In genomic region chr6:73389854-73390253, GRCh38 we compare ENCODE assay signal across 28 cellular contexts. TPM values are rescaled to one million over a fixed set of nuclear protein-coding genes. Genes with fewer than 3 reads are reported as not detected.
A peak's percentile ranks its signal among the peaks of the same experiment; 100 is the strongest.
DNase-seq lines count a peak whose midpoint lies in the region; ATAC-seq, FAIRE-seq and TF ChIP-seq lines count a peak whose summit lies in the region.
"Had no signal": no experiment of that assay in that cellular context is flagged by ENCODE, and none has a peak within 500 bp of the region (broad histone marks: within the 10 kb centered on the region; RNA-seq: fewer than 3 reads in every experiment).

No MANE protein-coding gene starts in this region.

- intact Hi-C loops in K562 (cut with micrococcal nuclease): loop anchor here (2.0 to 5.0 kb wide), 3 partner anchors 63 to 105 kb away; partner anchors contain the start of gene MTO1

- no peak overlapping the region for H3K27ac ChIP-seq in BLaER1
- peak overlapping the region; percentile 89 for H3K27ac ChIP-seq in K562 (ENCODE audit: extremely low read depth, low read depth, low read length)
- H3K27ac ChIP-seq: C4-2B, coronary artery, ovary had no signal

- TF ChIP-seq POLR2A in K562 (conservative IDR thresholded peaks at IDR 0.05): no peak

- in situ Hi-C loops in K562 (cut with MboI): no loop called here

- H3K36me3 ChIP-seq in BLaER1: 0 out of 2 replicates have a peak, but pooled peaks cover 3% of the 10 kb centered on the region
- no peaks in the 10 kb centered on the region for H3K36me3 ChIP-seq in K562 (ENCODE audit: control insufficient read depth, insufficient read depth, low read length)
- H3K36me3 ChIP-seq: ovary had no signal

- H3K4me1 ChIP-seq in BLaER1 (peaks cover 7% of the 10 kb centered on the region; the same call in 1 of the 2 replicates), K562 (replicated peaks in 1 of 2; ENCODE audit: control insufficient read depth in 2 of 2, insufficient read depth in 2 of 2, low read length in 2 of 2) (peaks cover 7 to 10% of the 10 kb centered on the region in 2 experiments)

- 64% methylated on average over 10 of the region's 10 CpGs for WGBS in K562 (ENCODE audit: insufficient coverage, low coverage, missing lambda C conversion rate)

- FAIRE-seq in K562 (lab: Jason Lieb, UNC): no peak
- FAIRE-seq: HTR-8/SVneo had no signal

- no peaks in the 10 kb centered on the region for H3K9me1 ChIP-seq in K562 (ENCODE audit: control insufficient read depth, insufficient read depth, low read length)

- no peak for TF ChIP-seq EP300 in K562 (IDR thresholded peaks at IDR 0.05; ENCODE audit: low read length)

- peak overlapping the region; percentile 99 for H2AFZ ChIP-seq in K562 (ENCODE audit: low read depth, low read length)

- no peak overlapping the region for H3K4me3 ChIP-seq in BLaER1
- no peak overlapping the region for H3K4me3 ChIP-seq in K562

- H3K9me3 ChIP-seq in BLaER1 (peaks cover 11% of the 10 kb centered on the region), K562 (replicated peaks; ENCODE audit: control insufficient read depth, insufficient read depth, low read depth, low read length) (no peaks in the 10 kb centered on the region; the same call in 1 of the 2 replicates)
- H3K9me3 ChIP-seq: ovary had no signal

- TF ChIP-seq RAD21 in K562 (CRISPR knock-in tag; conservative IDR thresholded peaks at IDR 0.05 in 1 of 2, IDR thresholded peaks at IDR 0.05 in 1 of 2): no peak

- H3K9ac ChIP-seq in BLaER1 (no peak overlapping the region), K562 (ENCODE audit: insufficient read depth in 1 of 2, low read depth in 2 of 2, low read length in 2 of 2) (peak overlapping the region in 1 of 2 experiments; percentile 79; a peak in 2 of 4 replicates)

- H3K79me2 ChIP-seq in K562 (ENCODE audit: control insufficient read depth, insufficient read depth, low read length): no peaks in the 10 kb centered on the region

- no peaks in the 10 kb centered on the region for H4K20me1 ChIP-seq in BLaER1
- H4K20me1 ChIP-seq in K562 (replicated peaks; ENCODE audit: control insufficient read depth, insufficient read depth, low read length): no peaks in the 10 kb centered on the region

- H3K27me3 ChIP-seq in BLaER1: peaks cover 25% of the 10 kb centered on the region
- no peaks in the 10 kb centered on the region for H3K27me3 ChIP-seq in K562 (ENCODE audit: control insufficient read depth in 2 of 2, insufficient read depth in 2 of 2, low read length in 2 of 2)
- H3K27me3 ChIP-seq: ovary had no signal

- TF ChIP-seq CTCF in K562 (IDR thresholded peaks at IDR 0.05 in 2 of 3, conservative IDR thresholded peaks at IDR 0.05 in 1 of 3; ENCODE audit: insufficient read depth in 2 of 3, low read depth in 1 of 3, low read length in 3 of 3): no peak

- DNase-seq in DMS53 (lab: John Stamatoyannopoulos, UW) (peak; percentile 74), NCI-H774 (lab: John Stamatoyannopoulos, UW) (peak; percentile 68), K562 (ENCODE audit: extremely low read depth in 1 of 4, low spot score in 3 of 4) (no peak), NK-92 (lab: John Stamatoyannopoulos, UW; ENCODE audit: unreplicated experiment) (no peak), COLO829 (ENCODE audit: low spot score) (no peak)
- DNase-seq in activated naive CD4-positive, alpha-beta T cell treated with anti-CD3 and anti-CD28 coated beads, Interleukin-2, amount 50 U/mL, for 72 hours (ENCODE audit: low spot score in 2 of 2): no peak
- DNase-seq: caudate nucleus, KG1, mammary epithelial cell, NCI-H1436, NCI-H446, ovary, retina had no signal

- no TSS peak for BruUV-seq in K562 (replicated peaks; lab: Mats Ljungman, UMichigan)

- CTCF ChIA-PET in K562 (lab: Yijun Ruan, JAX; ENCODE audit: low intra/inter-chr PET ratio): no interaction called here

- no peaks in the 10 kb centered on the region for H3K36me3 Mint-ChIP-seq in activated naive CD4-positive, alpha-beta T cell treated with anti-CD3 and anti-CD28 coated beads, Interleukin-2, amount 50 U/mL, for 72 hours
- H3K36me3 Mint-ChIP-seq: stimulated activated naive B cell treated with anti-CD40 and anti-IgM and Interleukin-4, amounts not matched to agents 10 μg/mL and 1 μg/mL and 100 μg/mL, for 72 hours; type B pancreatic cell had no signal

- POLR2A ChIA-PET in K562 (lab: Yijun Ruan, JAX): interaction anchor here (1.5 to 2.6 kb wide), 2 partner anchors 33 to 72 kb away, joined by 4 to 21 read pairs; partner anchors contain the start of gene MTO1

- no peak overlapping the region for H3K27ac Mint-ChIP-seq in activated naive CD4-positive, alpha-beta T cell treated with anti-CD3 and anti-CD28 coated beads, Interleukin-2, amount 50 U/mL, for 72 hours
- H3K27ac Mint-ChIP-seq: stimulated activated naive B cell treated with anti-CD40 and anti-IgM and Interleukin-4, amounts not matched to agents 10 μg/mL and 1 μg/mL and 100 μg/mL, for 72 hours had no signal

- H3K4me2 ChIP-seq in BLaER1 (0 out of 2 replicates have a peak overlapping the region, but pooled peaks have one; percentile 17), K562 (ENCODE audit: insufficient read depth, low read length) (no peak overlapping the region; the same call in 1 of the 2 replicates)

- H3K9me3 Mint-ChIP-seq in activated naive CD4-positive, alpha-beta T cell treated with anti-CD3 and anti-CD28 coated beads, Interleukin-2, amount 50 U/mL, for 72 hours: no peaks in the 10 kb centered on the region
- H3K9me3 Mint-ChIP-seq: activated T-cell treated with anti-CD3 and anti-CD28 coated beads, Interleukin-2, amount 50 U/mL, for 4 hours; type B pancreatic cell had no signal

- no peak for ATAC-seq in K562
- ATAC-seq in GM19351 (IDR thresholded peaks at IDR 0.05; ENCODE audit: unreplicated experiment): no peak
- no peak for ATAC-seq in activated naive CD4-positive, alpha-beta T cell treated with anti-CD3 and anti-CD28 coated beads, Interleukin-2, amount 50 U/mL, for 72 hours

RNA-seq across cellular contexts. Expression of gene DDX43, which starts 4.8 kb away (rescaled TPM):
- total RNA-seq in K562 (2011; cell fraction: chromatin; rRNA removed; ENCODE audit: low replicate concordance): 0.23 TPM in 1 of 2 replicates, not detected in the other
- total RNA-seq in K562 (2011; cell fraction: nucleolus; rRNA removed): not detected in 2 replicates
- total RNA-seq in K562 (2011; cell fraction: nucleoplasm; rRNA removed): not detected in 2 replicates
- total RNA-seq in K562 (2014; rRNA removed) (0.32 TPM in 1 of 2 replicates, not detected in the other), K562 (2014; rRNA removed; fragmentation: Illumina TruSeq; extraction: Trizol) (0.19 and 0.40 TPM in 2 replicates), K562 (2015; rRNA removed; fragmentation: Illumina TruSeq; extraction: Trizol) (0.19 and 0.25 TPM in 2 replicates), K562 (2021) (0.18 and 0.20 TPM in 2 replicates)
- polyA plus RNA-seq in K562 (2011; rRNA removed) (0.07 TPM in 1 of 2 replicates, not detected in the other), K562 (2014; fragmentation: Illumina TruSeq; extraction: Trizol) (0.12 and 0.42 TPM in 2 replicates), K562 (2014; fragmentation: Nextera tagmentation; extraction: Ambion mirVana) (under 1 TPM; 0.10 to 0.27 TPM), K562 (2014; rRNA removed) (0.57 and 0.88 TPM in 2 replicates)
- polyA plus RNA-seq in K562 (2011; cell fraction: cytosol; rRNA removed): not detected in 2 replicates
- not detected in 2 replicates for polyA plus RNA-seq in K562 (2011; cell fraction: nucleus; rRNA removed)
- polyA plus RNA-seq in K562 (2012): 0.23 and 0.37 TPM in 2 replicates
- polyA minus RNA-seq in K562 (2011; rRNA and poly(A)+ RNA removed): not detected in 2 replicates
- polyA minus RNA-seq in K562 (2011; cell fraction: cytosol; rRNA and poly(A)+ RNA removed): not detected in 2 replicates
- polyA minus RNA-seq in K562 (2011; cell fraction: nucleus; rRNA and poly(A)+ RNA removed): not detected in 2 replicates
- under 1 TPM; 0.09 to 0.58 TPM for total RNA-seq in activated naive CD4-positive, alpha-beta T cell treated with anti-CD3 and anti-CD28 coated beads, Interleukin-2, amount 50 U/mL, for 72 hours
- total RNA-seq: Daoy, H4, skeletal muscle tissue had no signal
- polyA plus RNA-seq: mammary epithelial cell, neural cell had no signal

RNA-seq across cellular contexts. Expression of gene OOEP, which starts 20.2 kb away (rescaled TPM):
- total RNA-seq in K562 (2011; cell fraction: chromatin; rRNA removed; ENCODE audit: low replicate concordance): not detected in 2 replicates
- not detected in 2 replicates for total RNA-seq in K562 (2011; cell fraction: nucleolus; rRNA removed)
- not detected in 2 replicates for total RNA-seq in K562 (2011; cell fraction: nucleoplasm; rRNA removed)
- total RNA-seq in K562 (2014; rRNA removed): not detected in 2 replicates
- total RNA-seq in K562 (2014; rRNA removed; fragmentation: Illumina TruSeq; extraction: Trizol): not detected in 2 replicates
- total RNA-seq in K562 (2015; rRNA removed; fragmentation: Illumina TruSeq; extraction: Trizol): not detected in 2 replicates
- total RNA-seq in K562 (2021): not detected in 2 replicates
- polyA plus RNA-seq in K562 (2011; rRNA removed): not detected in 2 replicates
- not detected in 2 replicates for polyA plus RNA-seq in K562 (2011; cell fraction: cytosol; rRNA removed)
- not detected in 2 replicates for polyA plus RNA-seq in K562 (2011; cell fraction: nucleus; rRNA removed)
- not detected in 2 replicates for polyA plus RNA-seq in K562 (2012)
- polyA plus RNA-seq in K562 (2014; fragmentation: Illumina TruSeq; extraction: Trizol): not detected in 2 replicates
- polyA plus RNA-seq in K562 (2014; fragmentation: Nextera tagmentation; extraction: Ambion mirVana): not detected
- polyA plus RNA-seq in K562 (2014; rRNA removed): not detected in 2 replicates
- polyA minus RNA-seq in K562 (2011; rRNA and poly(A)+ RNA removed): not detected in 2 replicates
- not detected in 2 replicates for polyA minus RNA-seq in K562 (2011; cell fraction: cytosol; rRNA and poly(A)+ RNA removed)
- polyA minus RNA-seq in K562 (2011; cell fraction: nucleus; rRNA and poly(A)+ RNA removed): not detected in 2 replicates
- under 1 TPM in 1 of 2 donors, not detected in 1; 0.48 TPM for total RNA-seq in activated naive CD4-positive, alpha-beta T cell treated with anti-CD3 and anti-CD28 coated beads, Interleukin-2, amount 50 U/mL, for 72 hours
- total RNA-seq: Daoy, epithelial cell of proximal tubule, H4, skeletal muscle tissue had no signal
- polyA plus RNA-seq: mammary epithelial cell, neural cell had no signal

RNA-seq across cellular contexts. Expression of gene KHDC3L, which starts 27.4 kb away (rescaled TPM):
- not detected in 2 replicates for total RNA-seq in K562 (2011; cell fraction: chromatin; rRNA removed; ENCODE audit: low replicate concordance)
- not detected in 2 replicates for total RNA-seq in K562 (2011; cell fraction: nucleolus; rRNA removed)
- not detected in 2 replicates for total RNA-seq in K562 (2011; cell fraction: nucleoplasm; rRNA removed)
- total RNA-seq in K562 (2014; rRNA removed) (not detected in 2 replicates), K562 (2014; rRNA removed; fragmentation: Illumina TruSeq; extraction: Trizol) (not detected in 2 replicates), K562 (2015; rRNA removed; fragmentation: Illumina TruSeq; extraction: Trizol) (not detected in 2 replicates), K562 (2021) (not detected in 2 replicates)
- polyA plus RNA-seq in K562 (2011; rRNA removed) (not detected in 2 replicates), K562 (2014; fragmentation: Illumina TruSeq; extraction: Trizol) (not detected in 2 replicates), K562 (2014; fragmentation: Nextera tagmentation; extraction: Ambion mirVana) (not detected), K562 (2014; rRNA removed) (not detected in 2 replicates)
- polyA plus RNA-seq in K562 (2011; cell fraction: cytosol; rRNA removed): not detected in 2 replicates
- polyA plus RNA-seq in K562 (2011; cell fraction: nucleus; rRNA removed): not detected in 2 replicates
- polyA plus RNA-seq in K562 (2012): not detected in 2 replicates
- polyA minus RNA-seq in K562 (2011; rRNA and poly(A)+ RNA removed): not detected in 2 replicates
- polyA minus RNA-seq in K562 (2011; cell fraction: cytosol; rRNA and poly(A)+ RNA removed): not detected in 2 replicates
- not detected in 2 replicates for polyA minus RNA-seq in K562 (2011; cell fraction: nucleus; rRNA and poly(A)+ RNA removed)
- under 1 TPM in 1 of 2 donors, not detected in 1; 0.23 TPM for total RNA-seq in activated naive CD4-positive, alpha-beta T cell treated with anti-CD3 and anti-CD28 coated beads, Interleukin-2, amount 50 U/mL, for 72 hours
- total RNA-seq: activated CD4-positive, alpha-beta T cell treated with anti-CD3 and anti-CD28 coated beads, Interleukin-2, amount 10 ng/mL, durations not matched to agents 24 days and 14 days; activated T-cell treated with anti-CD3 and anti-CD28 coated beads, Interleukin-2, amount 50 U/mL, for 4 hours; Daoy; epithelial cell of proximal tubule; H4; mammary epithelial cell; mucosa of gallbladder; ovary; skeletal muscle tissue had no signal
- polyA plus RNA-seq: mammary epithelial cell, neural cell had no signal

RNA-seq across cellular contexts. Expression of gene DPPA5, which starts 35.8 kb away (rescaled TPM):
- total RNA-seq in K562 (2011; cell fraction: chromatin; rRNA removed; ENCODE audit: low replicate concordance): not detected in 2 replicates
- total RNA-seq in K562 (2011; cell fraction: nucleolus; rRNA removed): not detected in 2 replicates
- total RNA-seq in K562 (2011; cell fraction: nucleoplasm; rRNA removed): not detected in 2 replicates
- total RNA-seq in K562 (2014; rRNA removed) (not detected in 2 replicates), K562 (2014; rRNA removed; fragmentation: Illumina TruSeq; extraction: Trizol) (not detected in 2 replicates), K562 (2015; rRNA removed; fragmentation: Illumina TruSeq; extraction: Trizol) (not detected in 2 replicates), K562 (2021) (not detected in 2 replicates)
- polyA plus RNA-seq in K562 (2011; rRNA removed) (not detected in 2 replicates), K562 (2014; fragmentation: Illumina TruSeq; extraction: Trizol) (not detected in 2 replicates), K562 (2014; fragmentation: Nextera tagmentation; extraction: Ambion mirVana) (not detected), K562 (2014; rRNA removed) (not detected in 2 replicates)
- polyA plus RNA-seq in K562 (2011; cell fraction: cytosol; rRNA removed): not detected in 2 replicates
- polyA plus RNA-seq in K562 (2011; cell fraction: nucleus; rRNA removed): not detected in 2 replicates
- polyA plus RNA-seq in K562 (2012): not detected in 2 replicates
- polyA minus RNA-seq in K562 (2011; rRNA and poly(A)+ RNA removed): not detected in 2 replicates
- polyA minus RNA-seq in K562 (2011; cell fraction: cytosol; rRNA and poly(A)+ RNA removed): not detected in 2 replicates
- not detected in 2 replicates for polyA minus RNA-seq in K562 (2011; cell fraction: nucleus; rRNA and poly(A)+ RNA removed)
- not detected for total RNA-seq in activated naive CD4-positive, alpha-beta T cell treated with anti-CD3 and anti-CD28 coated beads, Interleukin-2, amount 50 U/mL, for 72 hours
- total RNA-seq: activated CD4-positive, alpha-beta T cell treated with anti-CD3 and anti-CD28 coated beads, Interleukin-2, amount 10 ng/mL, durations not matched to agents 24 days and 14 days; activated T-cell treated with anti-CD3 and anti-CD28 coated beads, Interleukin-2, amount 50 U/mL, for 4 hours; Daoy; epithelial cell of proximal tubule; H4; mammary epithelial cell; mucosa of gallbladder; ovary; skeletal muscle tissue had no signal
- polyA plus RNA-seq: mammary epithelial cell, neural cell had no signal

Comparison
In these comparisons a context has a peak if more than half of its experiments do, and no peak if none do; other contexts are left out.
1. DNase-seq: peak in DMS53 (single experiment) and NCI-H774 (single experiment); none in K562 (0 of 4), NK-92 (single experiment), COLO829 (single experiment) and activated naive CD4-positive, alpha-beta T cell treated with anti-CD3 and anti-CD28 coated beads, Interleukin-2, amount 50 U/mL, for 72 hours (0 of 2).